ENCODE assay signal across 17 cellular contexts in the genomic region with DNA sequence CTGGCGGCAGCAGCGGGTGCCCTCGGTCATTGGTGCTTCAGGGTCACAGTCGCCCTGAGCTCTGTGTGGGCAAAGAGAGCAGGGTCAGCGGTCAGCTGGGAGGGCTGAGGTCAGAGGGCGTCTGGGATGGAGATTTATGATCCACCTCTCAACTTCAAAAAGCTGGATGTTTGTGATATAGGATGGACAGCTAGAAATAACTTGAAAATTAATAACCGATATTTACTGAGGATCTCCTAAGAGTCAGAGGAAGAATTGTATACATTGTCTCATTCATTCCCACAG. TPM values are rescaled to one million over a fixed set of nuclear protein-coding genes. Genes with fewer than 3 reads are reported as not detected.
"Had no signal": no experiment of that assay in that cellular context is flagged by ENCODE, and none has a peak within 500 bp of the region (broad histone marks: within the 10 kb centered on the region; RNA-seq: fewer than 3 reads in every experiment).

No MANE protein-coding gene starts in this region.

- H3K36me3 ChIP-seq: gastroesophageal sphincter, left ventricle myocardium inferior, neutrophil, tibial artery, vagina had no signal

- H3K27ac ChIP-seq: epithelial cell of prostate, gastroesophageal sphincter, left ventricle myocardium inferior, tibial artery, vagina had no signal

- H3K27me3 ChIP-seq: neutrophil, vagina had no signal

- FAIRE-seq: keratinocyte had no signal

- H3K4me3 ChIP-seq: gastroesophageal sphincter, left ventricle myocardium inferior, smooth muscle cell, tibial artery, vagina had no signal

- H3K9me3 ChIP-seq: gastroesophageal sphincter, left ventricle myocardium inferior, neutrophil, tibial artery, vagina had no signal

- ATAC-seq: gastroesophageal sphincter; right cardiac atrium; stimulated activated effector memory CD8-positive, alpha-beta T cell treated with anti-CD3 and anti-CD28 coated beads, Interleukin-12 subunit alpha, Interleukin-12 subunit beta, amount 100 ng/mL, for 72 hours; T-helper 17 cell had no signal

- DNase-seq: activated B cell treated with CpG ODN at 0.5 μM for 24 hours; activated CD4-positive, alpha-beta T cell treated with anti-CD3 and anti-CD28 coated beads, Interleukin-2, amount 10 ng/mL, durations not matched to agents 24 days and 14 days; activated CD8-positive, alpha-beta memory T cell treated with anti-CD3 and anti-CD28 coated beads for 24 hours; activated naive CD4-positive, alpha-beta T cell treated with anti-CD3 and anti-CD28 coated beads, Interleukin-2, amount 10 ng/mL, durations not matched to agents 7 days and 5 days; central memory CD4-positive, alpha-beta T cell; effector memory CD4-positive, alpha-beta T cell; left ventricle myocardium inferior; right cardiac atrium; T-helper 17 cell; tibial artery had no signal

- H3K4me2 ChIP-seq: smooth muscle cell had no signal

RNA-seq across cellular contexts. Expression of a gene that starts 2.0 kb away (rescaled TPM):
- polyA plus RNA-seq: keratinocyte, smooth muscle cell had no signal

RNA-seq across cellular contexts. Expression of a gene that starts 54.0 kb away (rescaled TPM):
- polyA plus RNA-seq: keratinocyte had no signal
